1 cellular context compared by ENCODE assay signal in the genomic region with DNA sequence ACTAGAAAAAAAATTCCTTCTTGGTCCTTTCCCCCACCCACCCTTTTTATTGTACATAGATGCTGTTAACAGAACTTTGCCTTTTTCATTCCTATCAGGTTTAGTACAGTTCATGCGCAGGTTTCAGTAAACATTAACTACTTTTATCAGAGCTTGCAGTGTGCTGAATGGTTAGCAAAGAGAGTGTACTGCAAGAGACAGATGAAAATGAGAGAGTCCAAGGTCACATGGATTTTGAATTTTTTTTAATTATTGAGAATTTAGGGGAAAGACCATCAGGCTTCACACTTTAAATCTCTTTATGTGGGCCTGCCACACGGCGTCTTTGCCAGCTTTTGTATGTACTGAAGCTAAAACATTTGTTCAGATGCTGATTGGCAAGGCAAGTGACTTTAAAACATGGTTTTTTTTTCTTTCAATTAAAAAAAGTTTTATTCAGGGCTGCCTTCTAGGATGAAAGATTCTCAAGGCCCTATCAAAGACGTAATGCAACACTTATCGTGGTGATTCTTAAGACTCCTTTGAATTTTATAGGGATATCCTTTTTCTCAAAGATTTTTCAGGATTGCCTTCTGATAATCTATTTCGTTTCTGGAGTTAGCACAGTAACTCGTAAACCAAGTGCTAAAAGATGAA.
A peak's percentile ranks its signal among the peaks of the same experiment; 100 is the strongest.
TF ChIP-seq lines count a peak whose summit lies in the region.

No MANE protein-coding gene starts in this region.

TF ChIP-seq in HepG2, 621 proteins besides CTCF, POLR2A, EP300 and RAD21 (continued from another document and continues in another):
- TF ChIP-seq, protein P1, sequence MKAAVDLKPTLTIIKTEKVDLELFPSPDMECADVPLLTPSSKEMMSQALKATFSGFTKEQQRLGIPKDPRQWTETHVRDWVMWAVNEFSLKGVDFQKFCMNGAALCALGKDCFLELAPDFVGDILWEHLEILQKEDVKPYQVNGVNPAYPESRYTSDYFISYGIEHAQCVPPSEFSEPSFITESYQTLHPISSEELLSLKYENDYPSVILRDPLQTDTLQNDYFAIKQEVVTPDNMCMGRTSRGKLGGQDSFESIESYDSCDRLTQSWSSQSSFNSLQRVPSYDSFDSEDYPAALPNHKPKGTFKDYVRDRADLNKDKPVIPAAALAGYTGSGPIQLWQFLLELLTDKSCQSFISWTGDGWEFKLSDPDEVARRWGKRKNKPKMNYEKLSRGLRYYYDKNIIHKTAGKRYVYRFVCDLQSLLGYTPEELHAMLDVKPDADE (CRISPR knock-in tag; IDR thresholded peaks at IDR 0.05), result no peak
- TF ChIP-seq MEF2D (CRISPR knock-in tag; IDR thresholded peaks at IDR 0.05), result no peak
- TF ChIP-seq, protein P2, sequence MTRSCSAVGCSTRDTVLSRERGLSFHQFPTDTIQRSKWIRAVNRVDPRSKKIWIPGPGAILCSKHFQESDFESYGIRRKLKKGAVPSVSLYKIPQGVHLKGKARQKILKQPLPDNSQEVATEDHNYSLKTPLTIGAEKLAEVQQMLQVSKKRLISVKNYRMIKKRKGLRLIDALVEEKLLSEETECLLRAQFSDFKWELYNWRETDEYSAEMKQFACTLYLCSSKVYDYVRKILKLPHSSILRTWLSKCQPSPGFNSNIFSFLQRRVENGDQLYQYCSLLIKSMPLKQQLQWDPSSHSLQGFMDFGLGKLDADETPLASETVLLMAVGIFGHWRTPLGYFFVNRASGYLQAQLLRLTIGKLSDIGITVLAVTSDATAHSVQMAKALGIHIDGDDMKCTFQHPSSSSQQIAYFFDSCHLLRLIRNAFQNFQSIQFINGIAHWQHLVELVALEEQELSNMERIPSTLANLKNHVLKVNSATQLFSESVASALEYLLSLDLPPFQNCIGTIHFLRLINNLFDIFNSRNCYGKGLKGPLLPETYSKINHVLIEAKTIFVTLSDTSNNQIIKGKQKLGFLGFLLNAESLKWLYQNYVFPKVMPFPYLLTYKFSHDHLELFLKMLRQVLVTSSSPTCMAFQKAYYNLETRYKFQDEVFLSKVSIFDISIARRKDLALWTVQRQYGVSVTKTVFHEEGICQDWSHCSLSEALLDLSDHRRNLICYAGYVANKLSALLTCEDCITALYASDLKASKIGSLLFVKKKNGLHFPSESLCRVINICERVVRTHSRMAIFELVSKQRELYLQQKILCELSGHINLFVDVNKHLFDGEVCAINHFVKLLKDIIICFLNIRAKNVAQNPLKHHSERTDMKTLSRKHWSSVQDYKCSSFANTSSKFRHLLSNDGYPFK (CRISPR knock-in tag; IDR thresholded peaks at IDR 0.05; ENCODE audit: borderline replicate concordance), result no peak
- no peak for TF ChIP-seq GTF3A (CRISPR knock-in tag; conservative IDR thresholded peaks at IDR 0.05)
- no peak for TF ChIP-seq ZNF562 (CRISPR knock-in tag; IDR thresholded peaks at IDR 0.05; ENCODE audit: borderline replicate concordance)
- TF ChIP-seq NCOR1 (IDR thresholded peaks at IDR 0.05; ENCODE audit: borderline replicate concordance, low read length), result peak; percentile 79; the same call in 1 of the 2 replicates
- TF ChIP-seq, protein P3, sequence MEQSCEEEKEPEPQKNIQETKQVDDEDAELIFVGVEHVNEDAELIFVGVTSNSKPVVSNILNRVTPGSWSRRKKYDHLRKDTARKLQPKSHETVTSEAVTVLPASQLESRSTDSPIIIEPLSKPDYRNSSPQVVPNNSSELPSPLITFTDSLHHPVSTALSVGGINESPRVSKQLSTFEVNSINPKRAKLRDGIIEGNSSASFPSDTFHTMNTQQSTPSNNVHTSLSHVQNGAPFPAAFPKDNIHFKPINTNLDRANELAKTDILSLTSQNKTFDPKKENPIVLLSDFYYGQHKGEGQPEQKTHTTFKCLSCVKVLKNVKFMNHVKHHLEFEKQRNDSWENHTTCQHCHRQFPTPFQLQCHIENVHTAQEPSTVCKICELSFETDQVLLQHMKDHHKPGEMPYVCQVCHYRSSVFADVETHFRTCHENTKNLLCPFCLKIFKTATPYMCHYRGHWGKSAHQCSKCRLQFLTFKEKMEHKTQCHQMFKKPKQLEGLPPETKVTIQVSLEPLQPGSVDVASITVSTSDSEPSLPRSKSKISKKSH (CRISPR knock-in tag; IDR thresholded peaks at IDR 0.05; ENCODE audit: borderline replicate concordance), result no peak
- TF ChIP-seq ZNF709 (CRISPR knock-in tag; IDR thresholded peaks at IDR 0.05), result no peak
- TF ChIP-seq MTA1 (CRISPR knock-in tag; IDR thresholded peaks at IDR 0.05; ENCODE audit: borderline replicate concordance), result no peak
- TF ChIP-seq HNF4G (IDR thresholded peaks at IDR 0.05; ENCODE audit: borderline replicate concordance, low read depth, low read length), result peak; percentile 47; the same call in 1 of the 2 replicates
- TF ChIP-seq HNF4G (CRISPR knock-in tag; IDR thresholded peaks at IDR 0.05; ENCODE audit: borderline replicate concordance, low read depth), result no peak
- no peak for TF ChIP-seq ZNF781 (CRISPR knock-in tag; IDR thresholded peaks at IDR 0.05; ENCODE audit: borderline replicate concordance, not compliant biosample characterization)
- TF ChIP-seq SMAD1 (CRISPR knock-in tag; IDR thresholded peaks at IDR 0.05; ENCODE audit: borderline replicate concordance, low read depth), result no peak
- no peak for TF ChIP-seq MED8 (CRISPR knock-in tag; IDR thresholded peaks at IDR 0.05; ENCODE audit: insufficient replicate concordance)
- TF ChIP-seq GFI1 (CRISPR knock-in tag; IDR thresholded peaks at IDR 0.05; ENCODE audit: borderline replicate concordance), result no peak; the same call in 1 of the 2 replicates
- TF ChIP-seq ZNF121 (CRISPR knock-in tag; IDR thresholded peaks at IDR 0.05), result no peak
- TF ChIP-seq RBFOX2 (IDR thresholded peaks at IDR 0.05; ENCODE audit: low read depth, low read length), result no peak
- no peak for TF ChIP-seq SMARCE1 (IDR thresholded peaks at IDR 0.05; ENCODE audit: borderline replicate concordance)
- TF ChIP-seq, protein P4, sequence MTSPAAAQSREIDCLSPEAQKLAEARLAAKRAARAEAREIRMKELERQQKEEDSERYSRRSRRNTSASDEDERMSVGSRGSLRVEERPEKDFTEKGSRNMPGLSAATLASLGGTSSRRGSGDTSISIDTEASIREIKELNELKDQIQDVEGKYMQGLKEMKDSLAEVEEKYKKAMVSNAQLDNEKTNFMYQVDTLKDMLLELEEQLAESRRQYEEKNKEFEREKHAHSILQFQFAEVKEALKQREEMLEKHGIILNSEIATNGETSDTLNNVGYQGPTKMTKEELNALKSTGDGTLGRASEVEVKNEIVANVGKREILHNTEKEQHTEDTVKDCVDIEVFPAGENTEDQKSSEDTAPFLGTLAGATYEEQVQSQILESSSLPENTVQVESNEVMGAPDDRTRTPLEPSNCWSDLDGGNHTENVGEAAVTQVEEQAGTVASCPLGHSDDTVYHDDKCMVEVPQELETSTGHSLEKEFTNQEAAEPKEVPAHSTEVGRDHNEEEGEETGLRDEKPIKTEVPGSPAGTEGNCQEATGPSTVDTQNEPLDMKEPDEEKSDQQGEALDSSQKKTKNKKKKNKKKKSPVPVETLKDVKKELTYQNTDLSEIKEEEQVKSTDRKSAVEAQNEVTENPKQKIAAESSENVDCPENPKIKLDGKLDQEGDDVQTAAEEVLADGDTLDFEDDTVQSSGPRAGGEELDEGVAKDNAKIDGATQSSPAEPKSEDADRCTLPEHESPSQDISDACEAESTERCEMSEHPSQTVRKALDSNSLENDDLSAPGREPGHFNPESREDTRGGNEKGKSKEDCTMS (CRISPR knock-in tag; conservative IDR thresholded peaks at IDR 0.05), result no peak
- TF ChIP-seq ZNF496 (CRISPR knock-in tag; IDR thresholded peaks at IDR 0.05; ENCODE audit: insufficient replicate concordance), result no peak
- no peak for TF ChIP-seq KDM1A (CRISPR knock-in tag; IDR thresholded peaks at IDR 0.05)
- TF ChIP-seq, protein P5, sequence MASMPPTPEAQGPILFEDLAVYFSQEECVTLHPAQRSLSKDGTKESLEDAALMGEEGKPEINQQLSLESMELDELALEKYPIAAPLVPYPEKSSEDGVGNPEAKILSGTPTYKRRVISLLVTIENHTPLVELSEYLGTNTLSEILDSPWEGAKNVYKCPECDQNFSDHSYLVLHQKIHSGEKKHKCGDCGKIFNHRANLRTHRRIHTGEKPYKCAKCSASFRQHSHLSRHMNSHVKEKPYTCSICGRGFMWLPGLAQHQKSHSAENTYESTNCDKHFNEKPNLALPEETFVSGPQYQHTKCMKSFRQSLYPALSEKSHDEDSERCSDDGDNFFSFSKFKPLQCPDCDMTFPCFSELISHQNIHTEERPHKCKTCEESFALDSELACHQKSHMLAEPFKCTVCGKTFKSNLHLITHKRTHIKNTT (CRISPR knock-in tag; IDR thresholded peaks at IDR 0.05), result no peak
- no peak for TF ChIP-seq NFATC3 (CRISPR knock-in tag; IDR thresholded peaks at IDR 0.05)
- no peak for TF ChIP-seq RFX3 (CRISPR knock-in tag; IDR thresholded peaks at IDR 0.05)
- no peak for TF ChIP-seq ZNF788 (CRISPR knock-in tag; IDR thresholded peaks at IDR 0.05; ENCODE audit: borderline replicate concordance)
- no peak for TF ChIP-seq IKZF4 (CRISPR knock-in tag; IDR thresholded peaks at IDR 0.05; ENCODE audit: borderline replicate concordance, low read depth, not compliant biosample characterization)
- no peak for TF ChIP-seq NRL (CRISPR knock-in tag; IDR thresholded peaks at IDR 0.05; ENCODE audit: borderline replicate concordance)
- TF ChIP-seq GATAD2A (CRISPR knock-in tag; IDR thresholded peaks at IDR 0.05), result peak; percentile 90
- TF ChIP-seq, protein P6, sequence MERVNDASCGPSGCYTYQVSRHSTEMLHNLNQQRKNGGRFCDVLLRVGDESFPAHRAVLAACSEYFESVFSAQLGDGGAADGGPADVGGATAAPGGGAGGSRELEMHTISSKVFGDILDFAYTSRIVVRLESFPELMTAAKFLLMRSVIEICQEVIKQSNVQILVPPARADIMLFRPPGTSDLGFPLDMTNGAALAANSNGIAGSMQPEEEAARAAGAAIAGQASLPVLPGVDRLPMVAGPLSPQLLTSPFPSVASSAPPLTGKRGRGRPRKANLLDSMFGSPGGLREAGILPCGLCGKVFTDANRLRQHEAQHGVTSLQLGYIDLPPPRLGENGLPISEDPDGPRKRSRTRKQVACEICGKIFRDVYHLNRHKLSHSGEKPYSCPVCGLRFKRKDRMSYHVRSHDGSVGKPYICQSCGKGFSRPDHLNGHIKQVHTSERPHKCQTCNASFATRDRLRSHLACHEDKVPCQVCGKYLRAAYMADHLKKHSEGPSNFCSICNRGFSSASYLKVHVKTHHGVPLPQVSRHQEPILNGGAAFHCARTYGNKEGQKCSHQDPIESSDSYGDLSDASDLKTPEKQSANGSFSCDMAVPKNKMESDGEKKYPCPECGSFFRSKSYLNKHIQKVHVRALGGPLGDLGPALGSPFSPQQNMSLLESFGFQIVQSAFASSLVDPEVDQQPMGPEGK (CRISPR knock-in tag; IDR thresholded peaks at IDR 0.05), result peak; percentile 50
- no peak for TF ChIP-seq ZFP41 (CRISPR knock-in tag; IDR thresholded peaks at IDR 0.05; ENCODE audit: borderline replicate concordance)
- TF ChIP-seq, protein P7, sequence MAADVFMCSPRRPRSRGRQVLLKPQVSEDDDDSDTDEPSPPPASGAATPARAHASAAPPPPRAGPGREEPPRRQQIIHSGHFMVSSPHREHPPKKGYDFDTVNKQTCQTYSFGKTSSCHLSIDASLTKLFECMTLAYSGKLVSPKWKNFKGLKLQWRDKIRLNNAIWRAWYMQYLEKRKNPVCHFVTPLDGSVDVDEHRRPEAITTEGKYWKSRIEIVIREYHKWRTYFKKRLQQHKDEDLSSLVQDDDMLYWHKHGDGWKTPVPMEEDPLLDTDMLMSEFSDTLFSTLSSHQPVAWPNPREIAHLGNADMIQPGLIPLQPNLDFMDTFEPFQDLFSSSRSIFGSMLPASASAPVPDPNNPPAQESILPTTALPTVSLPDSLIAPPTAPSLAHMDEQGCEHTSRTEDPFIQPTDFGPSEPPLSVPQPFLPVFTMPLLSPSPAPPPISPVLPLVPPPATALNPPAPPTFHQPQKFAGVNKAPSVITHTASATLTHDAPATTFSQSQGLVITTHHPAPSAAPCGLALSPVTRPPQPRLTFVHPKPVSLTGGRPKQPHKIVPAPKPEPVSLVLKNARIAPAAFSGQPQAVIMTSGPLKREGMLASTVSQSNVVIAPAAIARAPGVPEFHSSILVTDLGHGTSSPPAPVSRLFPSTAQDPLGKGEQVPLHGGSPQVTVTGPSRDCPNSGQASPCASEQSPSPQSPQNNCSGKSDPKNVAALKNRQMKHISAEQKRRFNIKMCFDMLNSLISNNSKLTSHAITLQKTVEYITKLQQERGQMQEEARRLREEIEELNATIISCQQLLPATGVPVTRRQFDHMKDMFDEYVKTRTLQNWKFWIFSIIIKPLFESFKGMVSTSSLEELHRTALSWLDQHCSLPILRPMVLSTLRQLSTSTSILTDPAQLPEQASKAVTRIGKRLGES (CRISPR knock-in tag; IDR thresholded peaks at IDR 0.05; ENCODE audit: borderline replicate concordance), result no peak
- no peak for TF ChIP-seq JDP2 (CRISPR knock-in tag; IDR thresholded peaks at IDR 0.05; ENCODE audit: borderline replicate concordance)
- TF ChIP-seq, protein P8, sequence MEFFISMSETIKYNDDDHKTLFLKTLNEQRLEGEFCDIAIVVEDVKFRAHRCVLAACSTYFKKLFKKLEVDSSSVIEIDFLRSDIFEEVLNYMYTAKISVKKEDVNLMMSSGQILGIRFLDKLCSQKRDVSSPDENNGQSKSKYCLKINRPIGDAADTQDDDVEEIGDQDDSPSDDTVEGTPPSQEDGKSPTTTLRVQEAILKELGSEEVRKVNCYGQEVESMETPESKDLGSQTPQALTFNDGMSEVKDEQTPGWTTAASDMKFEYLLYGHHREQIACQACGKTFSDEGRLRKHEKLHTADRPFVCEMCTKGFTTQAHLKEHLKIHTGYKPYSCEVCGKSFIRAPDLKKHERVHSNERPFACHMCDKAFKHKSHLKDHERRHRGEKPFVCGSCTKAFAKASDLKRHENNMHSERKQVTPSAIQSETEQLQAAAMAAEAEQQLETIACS (CRISPR knock-in tag; IDR thresholded peaks at IDR 0.05), result no peak
- TF ChIP-seq KLF6 (CRISPR knock-in tag; IDR thresholded peaks at IDR 0.05), result no peak
- no peak for TF ChIP-seq ZNF766 (CRISPR knock-in tag; IDR thresholded peaks at IDR 0.05; ENCODE audit: borderline replicate concordance)
- no peak for TF ChIP-seq ZZZ3 (CRISPR knock-in tag; IDR thresholded peaks at IDR 0.05; ENCODE audit: borderline replicate concordance)
- no peak for TF ChIP-seq ZNF225 (CRISPR knock-in tag; IDR thresholded peaks at IDR 0.05)
- TF ChIP-seq, protein P9, sequence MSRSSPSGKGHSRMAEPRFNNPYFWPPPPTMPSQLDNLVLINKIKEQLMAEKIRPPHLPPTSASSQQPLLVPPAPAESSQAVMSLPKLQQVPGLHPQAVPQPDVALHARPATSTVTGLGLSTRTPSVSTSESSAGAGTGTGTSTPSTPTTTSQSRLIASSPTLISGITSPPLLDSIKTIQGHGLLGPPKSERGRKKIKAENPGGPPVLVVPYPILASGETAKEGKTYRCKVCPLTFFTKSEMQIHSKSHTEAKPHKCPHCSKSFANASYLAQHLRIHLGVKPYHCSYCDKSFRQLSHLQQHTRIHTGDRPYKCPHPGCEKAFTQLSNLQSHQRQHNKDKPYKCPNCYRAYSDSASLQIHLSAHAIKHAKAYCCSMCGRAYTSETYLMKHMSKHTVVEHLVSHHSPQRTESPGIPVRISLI (CRISPR knock-in tag; IDR thresholded peaks at IDR 0.05; ENCODE audit: borderline replicate concordance), result peak; percentile 93
- TF ChIP-seq PCBP2 (optimal IDR thresholded peaks at IDR 0.05; ENCODE audit: low read depth, low read length, poor library complexity, severe bottlenecking), result no peak
- no peak for TF ChIP-seq ZNF737 (CRISPR knock-in tag; IDR thresholded peaks at IDR 0.05; ENCODE audit: borderline replicate concordance)
- TF ChIP-seq ZNF670 (CRISPR knock-in tag; IDR thresholded peaks at IDR 0.05; ENCODE audit: borderline replicate concordance), result no peak
- TF ChIP-seq ZNF317 (CRISPR knock-in tag; IDR thresholded peaks at IDR 0.05), result no peak
- no peak for TF ChIP-seq SMC3 (IDR thresholded peaks at IDR 0.05; ENCODE audit: low read length)
- TF ChIP-seq ARNT (IDR thresholded peaks at IDR 0.05), result no peak
- no peak for TF ChIP-seq SPEN (CRISPR knock-in tag; IDR thresholded peaks at IDR 0.05; ENCODE audit: low read depth)
